ENCODE assay signal across 1 cellular context in genomic region chr20:48457261-48458002, GRCh38.
TF ChIP-seq lines count a peak whose summit lies in the region.

No MANE protein-coding gene starts in this region.

TF ChIP-seq in HepG2, 621 proteins besides CTCF, POLR2A, EP300 and RAD21 (continued from another document):
- TF ChIP-seq ZNF512B (CRISPR knock-in tag; IDR thresholded peaks at IDR 0.05; ENCODE audit: borderline replicate concordance) (no peak), ARID5B (CRISPR knock-in tag; IDR thresholded peaks at IDR 0.05) (no peak), ZHX2 (IDR thresholded peaks at IDR 0.05; ENCODE audit: low read depth) (no peak), ZHX2 (CRISPR knock-in tag; IDR thresholded peaks at IDR 0.05; ENCODE audit: borderline replicate concordance) (no peak), CENPX (CRISPR knock-in tag; IDR thresholded peaks at IDR 0.05) (no peak), SIN3B (IDR thresholded peaks at IDR 0.05; ENCODE audit: low read length) (no peak), SIN3A (IDR thresholded peaks at IDR 0.05; ENCODE audit: borderline replicate concordance, low read depth, low read length) (no peak), GATAD2A (CRISPR knock-in tag; IDR thresholded peaks at IDR 0.05) (no peak), NCOA2 (CRISPR knock-in tag; IDR thresholded peaks at IDR 0.05) (no peak), TRIM22 (IDR thresholded peaks at IDR 0.05) (0 out of 2 replicates have a peak, but pooled peaks have one; percentile 80), SOX6 (IDR thresholded peaks at IDR 0.05) (0 out of 2 replicates have a peak, but pooled peaks have one; percentile 69), SOX6 (CRISPR knock-in tag; IDR thresholded peaks at IDR 0.05) (no peak), ZNF609 (CRISPR knock-in tag; IDR thresholded peaks at IDR 0.05; ENCODE audit: borderline replicate concordance) (no peak), JUND (CRISPR knock-in tag; IDR thresholded peaks at IDR 0.05) (no peak), ZNF780A (CRISPR knock-in tag; IDR thresholded peaks at IDR 0.05) (no peak), ZNF589 (CRISPR knock-in tag; conservative IDR thresholded peaks at IDR 0.05) (no peak), NR2C2 (CRISPR knock-in tag; IDR thresholded peaks at IDR 0.05; ENCODE audit: borderline replicate concordance) (no peak), NBN (conservative IDR thresholded peaks at IDR 0.05) (peak; percentile 21; the same call in 1 of the 2 replicates), FOXP1 (IDR thresholded peaks at IDR 0.05) (peak; percentile 12; the same call in 1 of the 2 replicates), FOXP1 (CRISPR knock-in tag; IDR thresholded peaks at IDR 0.05) (no peak), TCF7 (IDR thresholded peaks at IDR 0.05; ENCODE audit: low read depth) (no peak), NR1H2 (CRISPR knock-in tag; IDR thresholded peaks at IDR 0.05; ENCODE audit: borderline replicate concordance, low read depth) (no peak), DMTF1 (CRISPR knock-in tag; IDR thresholded peaks at IDR 0.05) (no peak), NR2F1 (CRISPR knock-in tag; IDR thresholded peaks at IDR 0.05) (no peak), TAF1 (CRISPR knock-in tag; IDR thresholded peaks at IDR 0.05) (no peak), ZBTB4 (CRISPR knock-in tag; IDR thresholded peaks at IDR 0.05; ENCODE audit: borderline replicate concordance) (no peak), ZNF33A (CRISPR knock-in tag; IDR thresholded peaks at IDR 0.05; ENCODE audit: borderline replicate concordance) (no peak), ARNT (IDR thresholded peaks at IDR 0.05) (no peak), ZNF350 (CRISPR knock-in tag; IDR thresholded peaks at IDR 0.05; ENCODE audit: borderline replicate concordance, low read depth) (no peak), NFE2L2 (IDR thresholded peaks at IDR 0.05; ENCODE audit: low read length) (no peak)
